18 cellular contexts compared by ENCODE assay signal in genomic region chr5:171569065-171569712, GRCh38.
DNase-seq lines count a peak whose midpoint lies in the region; TF ChIP-seq lines count a peak whose summit lies in the region.
"Had no signal": no experiment of that assay in that cellular context is flagged by ENCODE, and none has a peak within 500 bp of the region (broad histone marks: within the 10 kb centered on the region; RNA-seq: fewer than 3 reads in every experiment).

No MANE protein-coding gene starts in this region.

- H3K9ac ChIP-seq in HUES48 (ENCODE audit: low read depth, low read length): no peak overlapping the region

- H3K27me3 ChIP-seq in HUES48 (ENCODE audit: control insufficient read depth, insufficient read depth, low read length): no peaks in the 10 kb centered on the region
- H3K27me3 ChIP-seq: BE2C had no signal

- no peak for TF ChIP-seq CTCF in chondrocyte (IDR thresholded peaks at IDR 0.05)

- H3K4me1 Mint-ChIP-seq in chondrocyte (ENCODE audit: low read depth): peaks cover 21% of the 10 kb centered on the region
- H3K4me1 Mint-ChIP-seq: CD4-positive, CD25-positive, alpha-beta regulatory T cell; CD8-positive, alpha-beta memory T cell had no signal

- peak overlapping the region; percentile 28 for H3K27ac Mint-ChIP-seq in chondrocyte (ENCODE audit: unreplicated experiment)
- H3K27ac Mint-ChIP-seq: CD4-positive, CD25-positive, alpha-beta regulatory T cell; CD8-positive, alpha-beta memory T cell had no signal

- peaks cover 27% of the 10 kb centered on the region for H3K9me3 Mint-ChIP-seq in chondrocyte (ENCODE audit: low read depth)

- H3K36me3 Mint-ChIP-seq in chondrocyte (ENCODE audit: low read depth): peaks cover 9% of the 10 kb centered on the region
- H3K36me3 Mint-ChIP-seq: CD4-positive, CD25-positive, alpha-beta regulatory T cell had no signal

- no peak overlapping the region for H3K4me3 Mint-ChIP-seq in chondrocyte (ENCODE audit: unreplicated experiment)
- H3K4me3 Mint-ChIP-seq: CD4-positive, CD25-positive, alpha-beta regulatory T cell; CD8-positive, alpha-beta memory T cell had no signal

- peak; percentile 32 for DNase-seq in DMS53 (lab: John Stamatoyannopoulos, UW)
- no peak for DNase-seq in chondrocyte (ENCODE audit: low spot score)
- peak; percentile 15 for DNase-seq in iris pigment epithelial cell (ENCODE audit: low read depth)
- DNase-seq in SW480 (ENCODE audit: low spot score): no peak
- no peak for DNase-seq in kidney tubule cell (ENCODE audit: low spot score)
- DNase-seq in NCI-H524 (lab: John Stamatoyannopoulos, UW): no peak
- DNase-seq: ACHN; BE2C; C1 segment of cervical spinal cord; CD4-positive, CD25-positive, alpha-beta regulatory T cell; CD8-positive, alpha-beta memory T cell; COR-L47; DMS 273 treated with DMSO at 0.1 percent for 48 hours; DMS79; GF-D8; GOT3; H7 had no signal

- H3K4me3 ChIP-seq in HUES48 (ENCODE audit: low read depth, low read length): no peak overlapping the region

- no peaks in the 10 kb centered on the region for H3K27me3 Mint-ChIP-seq in chondrocyte (ENCODE audit: low read depth)

- peaks cover 18% of the 10 kb centered on the region for H3K4me1 ChIP-seq in HUES48 (ENCODE audit: control insufficient read depth, insufficient read depth, low read length)
- H3K4me1 ChIP-seq: BE2C had no signal

- H3K27ac ChIP-seq in HUES48 (ENCODE audit: low read depth, low read length): peak overlapping the region; percentile 50

- peaks cover 9% of the 10 kb centered on the region for H3K9me3 ChIP-seq in HUES48 (ENCODE audit: control insufficient read depth, insufficient read depth, low read length)
- H3K9me3 ChIP-seq: BE2C had no signal

- H3K36me3 ChIP-seq in HUES48 (ENCODE audit: control insufficient read depth, insufficient read depth, low read length): no peaks in the 10 kb centered on the region
- H3K36me3 ChIP-seq: BE2C had no signal

Comparison
In these comparisons a context has a peak if more than half of its experiments do, and no peak if none do; other contexts are left out.
1. DNase-seq: peak in DMS53 (single experiment) and iris pigment epithelial cell (single experiment); none in chondrocyte (single experiment), SW480 (single experiment), kidney tubule cell (single experiment) and NCI-H524 (0 of 2).